14 cellular contexts compared by ENCODE assay signal in genomic region chr11:48017105-48017874, GRCh38. TPM values are rescaled to one million over a fixed set of nuclear protein-coding genes. Genes with fewer than 3 reads are reported as not detected.
A peak's percentile ranks its signal among the peaks of the same experiment; 100 is the strongest.
DNase-seq lines count a peak whose midpoint lies in the region; ATAC-seq and TF ChIP-seq lines count a peak whose summit lies in the region.
"Had no signal": no experiment of that assay in that cellular context is flagged by ENCODE, and none has a peak within 500 bp of the region (broad histone marks: within the 10 kb centered on the region; RNA-seq: fewer than 3 reads in every experiment).

No MANE protein-coding gene starts in this region.

- intact Hi-C loops in esophagus squamous epithelium (cut with DNase I): no loop called here

- no peaks in the 10 kb centered on the region for H3K27me3 Mint-ChIP-seq in activated T-cell treated with anti-CD3 and anti-CD28 coated beads, Interleukin-2, amount 50 U/mL, for 24 hours
- no peaks in the 10 kb centered on the region for H3K27me3 Mint-ChIP-seq in memory B cell

- peak; percentile 49 for DNase-seq in stimulated activated CD4-positive, alpha-beta T cell treated with anti-CD3 and anti-CD28 coated beads, Interleukin-15, amount 100 ng/mL, for 24 hours
- DNase-seq in stimulated activated CD4-positive, alpha-beta T cell treated with anti-CD3 and anti-CD28 coated beads, Interleukin-12 subunit alpha, Interleukin-12 subunit beta, amount 100 ng/mL, for 4 hours: no peak
- DNase-seq in activated T-cell treated with anti-CD3 and anti-CD28 coated beads, Interleukin-2, amount 50 U/mL, for 24 hours: no peak
- DNase-seq in memory B cell (ENCODE audit: low spot score in 2 of 2): no peak
- no peak for DNase-seq in ureter (ENCODE audit: low spot score)
- no peak for DNase-seq in esophagus squamous epithelium (lab: John Stamatoyannopoulos, UW)
- DNase-seq in dedifferentiated amniotic fluid mesenchymal stem cell (ENCODE audit: extremely low spot score): no peak
- DNase-seq: BE2C, kidney, NCI-H1436 treated with DMSO at 0.1 percent for 48 hours, RPMI8226, thyroid gland had no signal

- no peak for TF ChIP-seq CTCF in esophagus squamous epithelium (IDR thresholded peaks at IDR 0.05)

- peaks cover 6 to 49% (median 16%) of the 10 kb centered on the region in 3 donors for H3K4me1 ChIP-seq in esophagus squamous epithelium
- H3K4me1 ChIP-seq: BE2C had no signal

- peaks cover 24% of the 10 kb centered on the region for H3K36me3 Mint-ChIP-seq in activated T-cell treated with anti-CD3 and anti-CD28 coated beads, Interleukin-2, amount 50 U/mL, for 24 hours (ENCODE audit: low read depth)
- H3K36me3 Mint-ChIP-seq in memory B cell: peaks cover under 1% of the 10 kb centered on the region

- no peak overlapping the region for H3K4me3 ChIP-seq in esophagus squamous epithelium
- H3K4me3 ChIP-seq: thyroid gland had no signal

- H3K27me3 ChIP-seq in esophagus squamous epithelium: no peaks in the 10 kb centered on the region
- H3K27me3 ChIP-seq: BE2C, thyroid gland had no signal

- H3K36me3 ChIP-seq in esophagus squamous epithelium: no peaks in the 10 kb centered on the region
- H3K36me3 ChIP-seq: BE2C, thyroid gland had no signal

- peaks cover 2% of the 10 kb centered on the region for H3K9me3 Mint-ChIP-seq in activated T-cell treated with anti-CD3 and anti-CD28 coated beads, Interleukin-2, amount 50 U/mL, for 24 hours
- no peaks in the 10 kb centered on the region for H3K9me3 Mint-ChIP-seq in memory B cell

- H3K27ac ChIP-seq in esophagus squamous epithelium: no peak overlapping the region
- H3K27ac ChIP-seq: parathyroid adenoma had no signal

- no peak for TF ChIP-seq POLR2A in esophagus squamous epithelium (IDR thresholded peaks at IDR 0.05)

- peaks cover 88% of the 10 kb centered on the region for H3K4me1 Mint-ChIP-seq in activated T-cell treated with anti-CD3 and anti-CD28 coated beads, Interleukin-2, amount 50 U/mL, for 24 hours (ENCODE audit: low read depth)
- H3K4me1 Mint-ChIP-seq in memory B cell: peaks cover 56% of the 10 kb centered on the region

- 30 to 50% methylated on average over 1 of the region's 1 CpG for WGBS in esophagus squamous epithelium, 2 donors

- peak overlapping the region; percentile 91 for H3K27ac Mint-ChIP-seq in activated T-cell treated with anti-CD3 and anti-CD28 coated beads, Interleukin-2, amount 50 U/mL, for 24 hours
- peak overlapping the region; percentile 58 for H3K27ac Mint-ChIP-seq in memory B cell

- H3K4me3 Mint-ChIP-seq in activated T-cell treated with anti-CD3 and anti-CD28 coated beads, Interleukin-2, amount 50 U/mL, for 24 hours: no peak overlapping the region
- H3K4me3 Mint-ChIP-seq in memory B cell: peak overlapping the region; percentile 33

- H3K9me3 ChIP-seq in esophagus squamous epithelium: no peaks in the 10 kb centered on the region
- H3K9me3 ChIP-seq: BE2C, thyroid gland had no signal

- peak; percentile 20 for ATAC-seq in memory B cell (ENCODE audit: low read depth)
- ATAC-seq in HG02763 (IDR thresholded peaks at IDR 0.05; ENCODE audit: unreplicated experiment): no peak

RNA-seq across cellular contexts. Expression of gene PTPRJ, which starts 36.9 kb away (rescaled TPM):
- 18.0 TPM for total RNA-seq in ureter
- 10 to 100 TPM in 1 of 4 donors, 1 to 10 TPM in 3; 1.7 to 11.6 (median 3.4) TPM for total RNA-seq in esophagus squamous epithelium
